8 cellular contexts compared by ENCODE assay signal in the genomic region with DNA sequence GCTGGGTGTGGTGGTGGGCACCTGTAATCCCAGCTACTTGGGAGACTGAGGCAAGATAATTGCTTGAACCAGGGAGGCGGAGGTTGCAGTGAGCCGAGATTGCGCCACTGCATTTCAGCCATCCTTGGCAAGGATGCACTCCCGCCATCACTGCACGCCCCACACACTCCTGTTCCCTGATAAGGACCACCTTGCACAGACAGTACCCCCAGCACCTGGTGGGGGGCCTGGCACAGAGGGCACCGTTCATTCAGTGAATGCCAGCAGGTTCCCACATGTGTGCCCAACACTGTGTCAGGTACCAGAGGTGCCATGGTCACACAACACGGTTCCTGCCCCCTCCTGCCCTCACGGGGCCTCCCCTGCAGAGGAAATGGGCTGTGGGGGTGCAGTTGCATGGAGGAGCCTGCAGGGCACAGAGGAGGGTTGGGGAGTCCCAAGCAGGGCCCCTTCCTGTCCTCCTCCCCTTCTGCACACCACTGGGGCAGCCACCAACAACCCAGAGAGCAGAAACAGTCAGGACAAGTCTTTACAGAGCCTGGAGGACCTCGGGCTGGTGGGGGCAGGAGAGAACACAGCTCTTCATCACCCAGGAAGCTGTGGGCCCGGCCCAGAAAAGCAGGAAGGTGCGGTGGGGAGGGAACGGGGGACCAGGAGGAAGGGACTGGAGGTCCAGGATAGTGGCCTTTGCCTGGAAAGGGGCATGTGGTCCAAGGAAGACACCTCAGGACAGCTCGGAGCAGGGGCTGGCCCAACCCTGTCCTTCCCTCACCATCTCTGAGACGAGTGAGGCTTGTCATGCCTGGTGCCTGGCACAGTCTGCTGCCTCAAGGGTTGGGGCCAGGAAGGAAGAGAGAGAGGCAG. TPM values are rescaled to one million over a fixed set of nuclear protein-coding genes. Genes with fewer than 3 reads are reported as not detected.
DNase-seq lines count a peak whose midpoint lies in the region; FAIRE-seq and TF ChIP-seq lines count a peak whose summit lies in the region.

No MANE protein-coding gene starts in this region.

- H3K27me3 ChIP-seq in keratinocyte (ENCODE audit: control insufficient read depth, extremely low read depth, insufficient read depth, low read length), result no peaks in the 10 kb centered on the region

- dilution Hi-C loops in keratinocyte (cut with MboI; ENCODE audit: extremely low pct_ligation_motif_present, low sequenced_read_pairs), result no loop called here

- peak; percentile 30 to 37 for DNase-seq in activated CD4-positive, alpha-beta T cell treated with anti-CD3 and anti-CD28 coated beads for 4 hours
- DNase-seq in keratinocyte (ENCODE audit: low read depth, low spot score) (no peak), NCI-H82 treated with DMSO at 0.1 percent for 48 hours (lab: John Stamatoyannopoulos, UW; ENCODE audit: unreplicated experiment) (no peak), DMS153 treated with DMSO at 0.1 percent for 48 hours (lab: John Stamatoyannopoulos, UW; ENCODE audit: unreplicated experiment) (no peak), NCI-H2029 (lab: John Stamatoyannopoulos, UW) (no peak)
- no peak for DNase-seq in NK-92 treated with Interleukin-12 subunit alpha and Interleukin-12 subunit beta, amount 100 ng/mL, for 24 hours (lab: John Stamatoyannopoulos, UW)

- peaks cover 17% of the 10 kb centered on the region for H3K4me1 ChIP-seq in HEK293 (ENCODE audit: control insufficient read depth, insufficient read depth, low read length)
- peaks cover 8% of the 10 kb centered on the region for H3K4me1 ChIP-seq in keratinocyte (ENCODE audit: control insufficient read depth, extremely low read depth, insufficient read depth, low read length)

- H2AFZ ChIP-seq in keratinocyte (ENCODE audit: control insufficient read depth, low read length), result peak overlapping the region; percentile 97

- peak; percentile 13 for FAIRE-seq in keratinocyte (lab: Jason Lieb, UNC)

- no peaks in the 10 kb centered on the region for H4K20me1 ChIP-seq in keratinocyte (ENCODE audit: control insufficient read depth, extremely low read depth, insufficient read depth, low read length)

- no peak overlapping the region for H3K9ac ChIP-seq in keratinocyte (ENCODE audit: control insufficient read depth, extremely low read depth, insufficient read depth, low read length)

- H3K4me3 ChIP-seq in GM12875 (ENCODE audit: low read depth, low read length) (no peak overlapping the region), HEK293 (ENCODE audit: low read depth, low read length) (no peak overlapping the region), keratinocyte (ENCODE audit: control insufficient read depth in 2 of 3, extremely low read depth in 1 of 3, insufficient read depth in 2 of 3, low read depth in 1 of 3, low read length in 3 of 3) (no peak overlapping the region)

- no peaks in the 10 kb centered on the region for H3K9me1 ChIP-seq in keratinocyte (ENCODE audit: control insufficient read depth, extremely low read depth, insufficient read depth, low read length)

- H3K4me2 ChIP-seq in keratinocyte (ENCODE audit: control insufficient read depth, extremely low read depth, insufficient read depth, low read depth, low read length), result peak overlapping the region; percentile 66

- TF ChIP-seq CTCF in GM12875 (IDR thresholded peaks at IDR 0.05; ENCODE audit: borderline replicate concordance, insufficient read depth, low read depth, low read length) (peak; percentile 65), HEK293 (tag by site-specific recombination; IDR thresholded peaks at IDR 0.05) (no peak), keratinocyte (optimal IDR thresholded peaks at IDR 0.05 in 1 of 3, IDR thresholded peaks at IDR 0.05 in 1 of 3, conservative IDR thresholded peaks at IDR 0.05 in 1 of 3; ENCODE audit: extremely low read depth in 1 of 3, insufficient read depth in 2 of 3, low read length in 3 of 3) (peak; percentile 3 to 44 (median 27))

- H3K79me2 ChIP-seq in keratinocyte (ENCODE audit: control insufficient read depth, insufficient read depth, low read length), result no peaks in the 10 kb centered on the region

- CTCF ChIA-PET in HEK293 (lab: Yijun Ruan, JAX), result interaction anchor here (0.6 kb wide), 1 partner anchor 30 kb away, joined by 3 read pairs; no protein-coding TSS in a partner anchor

- no peaks in the 10 kb centered on the region for H3K9me3 ChIP-seq in HEK293 (ENCODE audit: control insufficient read depth, insufficient read depth, low read depth, low read length)
- H3K9me3 ChIP-seq in keratinocyte (ENCODE audit: control insufficient read depth, low read depth, low read length), result no peaks in the 10 kb centered on the region

- POLR2A ChIA-PET in HEK293 (lab: Yijun Ruan, JAX), result no interaction called here

- H3K27ac ChIP-seq in HEK293 (ENCODE audit: extremely low read depth, low read depth, low read length) (no peak overlapping the region), keratinocyte (ENCODE audit: control insufficient read depth, insufficient read depth, low read length) (no peak overlapping the region)

- H3K36me3 ChIP-seq in HEK293 (ENCODE audit: control insufficient read depth in 2 of 2, insufficient read depth in 1 of 2, low read length in 2 of 2) (no peaks in the 10 kb centered on the region), keratinocyte (ENCODE audit: control insufficient read depth in 2 of 2, extremely low read depth in 1 of 2, insufficient read depth in 2 of 2, low read length in 2 of 2) (no peaks in the 10 kb centered on the region)

TF ChIP-seq in HEK293, 187 proteins besides CTCF, POLR2A, EP300 and RAD21:
- TF ChIP-seq GLIS2 (tag by site-specific recombination; IDR thresholded peaks at IDR 0.05), result peak; percentile 44; the same call in 1 of the 2 replicates
- no peak for TF ChIP-seq ZNF211 (tag by site-specific recombination; IDR thresholded peaks at IDR 0.05; ENCODE audit: low read depth)
- TF ChIP-seq ZNF776 (tag by site-specific recombination; IDR thresholded peaks at IDR 0.05; ENCODE audit: borderline replicate concordance), result no peak
- peak; percentile 50; the same call in 1 of the 2 replicates for TF ChIP-seq GLIS1 (tag by site-specific recombination; IDR thresholded peaks at IDR 0.05)
- peak; percentile 68; the same call in 1 of the 2 replicates for TF ChIP-seq ZFP69B (tag by site-specific recombination; IDR thresholded peaks at IDR 0.05)
- no peak for TF ChIP-seq ZNF239 (tag by site-specific recombination; IDR thresholded peaks at IDR 0.05)
- TF ChIP-seq, protein P1, sequence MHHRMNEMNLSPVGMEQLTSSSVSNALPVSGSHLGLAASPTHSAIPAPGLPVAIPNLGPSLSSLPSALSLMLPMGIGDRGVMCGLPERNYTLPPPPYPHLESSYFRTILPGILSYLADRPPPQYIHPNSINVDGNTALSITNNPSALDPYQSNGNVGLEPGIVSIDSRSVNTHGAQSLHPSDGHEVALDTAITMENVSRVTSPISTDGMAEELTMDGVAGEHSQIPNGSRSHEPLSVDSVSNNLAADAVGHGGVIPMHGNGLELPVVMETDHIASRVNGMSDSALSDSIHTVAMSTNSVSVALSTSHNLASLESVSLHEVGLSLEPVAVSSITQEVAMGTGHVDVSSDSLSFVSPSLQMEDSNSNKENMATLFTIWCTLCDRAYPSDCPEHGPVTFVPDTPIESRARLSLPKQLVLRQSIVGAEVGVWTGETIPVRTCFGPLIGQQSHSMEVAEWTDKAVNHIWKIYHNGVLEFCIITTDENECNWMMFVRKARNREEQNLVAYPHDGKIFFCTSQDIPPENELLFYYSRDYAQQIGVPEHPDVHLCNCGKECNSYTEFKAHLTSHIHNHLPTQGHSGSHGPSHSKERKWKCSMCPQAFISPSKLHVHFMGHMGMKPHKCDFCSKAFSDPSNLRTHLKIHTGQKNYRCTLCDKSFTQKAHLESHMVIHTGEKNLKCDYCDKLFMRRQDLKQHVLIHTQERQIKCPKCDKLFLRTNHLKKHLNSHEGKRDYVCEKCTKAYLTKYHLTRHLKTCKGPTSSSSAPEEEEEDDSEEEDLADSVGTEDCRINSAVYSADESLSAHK (tag by site-specific recombination; IDR thresholded peaks at IDR 0.05), result no peak
- 0 out of 2 replicates have a peak, but pooled peaks have one; percentile 19 for TF ChIP-seq ZBTB17 (tag by site-specific recombination; IDR thresholded peaks at IDR 0.05)
- TF ChIP-seq, protein P2, sequence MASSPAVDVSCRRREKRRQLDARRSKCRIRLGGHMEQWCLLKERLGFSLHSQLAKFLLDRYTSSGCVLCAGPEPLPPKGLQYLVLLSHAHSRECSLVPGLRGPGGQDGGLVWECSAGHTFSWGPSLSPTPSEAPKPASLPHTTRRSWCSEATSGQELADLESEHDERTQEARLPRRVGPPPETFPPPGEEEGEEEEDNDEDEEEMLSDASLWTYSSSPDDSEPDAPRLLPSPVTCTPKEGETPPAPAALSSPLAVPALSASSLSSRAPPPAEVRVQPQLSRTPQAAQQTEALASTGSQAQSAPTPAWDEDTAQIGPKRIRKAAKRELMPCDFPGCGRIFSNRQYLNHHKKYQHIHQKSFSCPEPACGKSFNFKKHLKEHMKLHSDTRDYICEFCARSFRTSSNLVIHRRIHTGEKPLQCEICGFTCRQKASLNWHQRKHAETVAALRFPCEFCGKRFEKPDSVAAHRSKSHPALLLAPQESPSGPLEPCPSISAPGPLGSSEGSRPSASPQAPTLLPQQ (tag by site-specific recombination; IDR thresholded peaks at IDR 0.05), result peak; percentile 57; the same call in 1 of the 2 replicates

RNA-seq across cellular contexts. Expression of a gene that starts 7.1 kb away (rescaled TPM):
- polyA plus RNA-seq in keratinocyte, result not detected in 3 replicates
- not detected for polyA plus RNA-seq in keratinocyte (2011; ENCODE audit: low read depth)
- not detected in 2 replicates for polyA plus RNA-seq in keratinocyte (2011; cell fraction: cytosol; rRNA removed)
- polyA plus RNA-seq in keratinocyte (2011; cell fraction: nucleus; rRNA removed), result not detected in 2 replicates
- polyA plus RNA-seq in keratinocyte (2012; ENCODE audit: low replicate concordance), result not detected in 2 replicates
- polyA minus RNA-seq in keratinocyte, result not detected in 3 replicates
- polyA minus RNA-seq in keratinocyte (2011; cell fraction: cytosol; rRNA and poly(A)+ RNA removed), result not detected
- not detected in 2 replicates for polyA minus RNA-seq in keratinocyte (2011; cell fraction: nucleus; rRNA and poly(A)+ RNA removed)

RNA-seq across cellular contexts. Expression of a gene that starts 23.1 kb away (rescaled TPM):
- polyA plus RNA-seq in keratinocyte, result not detected in 3 replicates
- not detected for polyA plus RNA-seq in keratinocyte (2011; ENCODE audit: low read depth)
- not detected in 2 replicates for polyA plus RNA-seq in keratinocyte (2011; cell fraction: cytosol; rRNA removed)
- 0.11 TPM in 1 of 2 replicates, not detected in the other for polyA plus RNA-seq in keratinocyte (2011; cell fraction: nucleus; rRNA removed)
- polyA plus RNA-seq in keratinocyte (2012; ENCODE audit: low replicate concordance), result 0.42 TPM in 1 of 2 replicates, not detected in the other
- not detected in 3 replicates for polyA minus RNA-seq in keratinocyte
- not detected for polyA minus RNA-seq in keratinocyte (2011; cell fraction: cytosol; rRNA and poly(A)+ RNA removed)
- polyA minus RNA-seq in keratinocyte (2011; cell fraction: nucleus; rRNA and poly(A)+ RNA removed), result not detected in 2 replicates

Comparison
In these comparisons a context has a peak if more than half of its experiments do, and no peak if none do; other contexts are left out.
1. DNase-seq: peak in activated CD4-positive, alpha-beta T cell treated with anti-CD3 and anti-CD28 coated beads for 4 hours (2 of 2); none in keratinocyte (single experiment), NCI-H82 treated with DMSO at 0.1 percent for 48 hours (single experiment), NK-92 treated with Interleukin-12 subunit alpha and Interleukin-12 subunit beta, amount 100 ng/mL, for 24 hours (single experiment), DMS153 treated with DMSO at 0.1 percent for 48 hours (single experiment) and NCI-H2029 (single experiment).